In the genomic region with DNA sequence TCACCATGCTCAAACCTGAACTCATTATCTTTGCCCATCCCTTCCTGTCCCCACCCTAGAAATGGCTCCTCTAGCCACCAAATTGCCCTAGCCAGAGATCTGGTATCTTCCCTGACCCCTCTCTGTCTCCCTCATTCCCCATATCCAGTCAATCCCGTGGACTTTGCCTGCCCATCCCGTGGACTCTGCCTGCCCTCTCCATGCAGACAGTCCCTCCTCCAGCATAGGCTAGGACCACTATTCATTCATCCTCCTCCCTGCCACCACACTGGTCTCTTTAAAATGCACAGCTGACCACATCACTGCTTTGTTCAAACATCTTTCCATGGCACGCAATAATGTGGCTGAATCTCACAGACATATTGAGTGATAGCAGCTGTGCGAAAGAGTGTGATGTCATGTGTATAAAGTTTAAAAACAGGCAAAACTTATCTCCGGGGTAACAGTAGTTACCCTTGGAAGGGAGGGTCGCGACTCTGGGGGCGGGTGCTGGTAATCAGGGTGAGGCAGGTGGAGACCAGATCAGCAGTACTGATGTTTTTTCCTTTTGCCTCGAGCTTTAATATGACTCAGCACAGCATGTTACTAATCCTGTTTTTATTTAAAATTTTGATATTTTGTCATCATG, we compare ENCODE assay signal across 9 cellular contexts. TPM values are rescaled to one million over a fixed set of nuclear protein-coding genes. Genes with fewer than 3 reads are reported as not detected.
DNase-seq lines count a peak whose midpoint lies in the region; ATAC-seq, FAIRE-seq and TF ChIP-seq lines count a peak whose summit lies in the region.
"Had no signal": no experiment of that assay in that cellular context is flagged by ENCODE, and none has a peak within 500 bp of the region (broad histone marks: within the 10 kb centered on the region; RNA-seq: fewer than 3 reads in every experiment).

No MANE protein-coding gene starts in this region.

- H4K20me1 ChIP-seq in HepG2 (ENCODE audit: insufficient read depth, low read length), result no peaks in the 10 kb centered on the region

- TF ChIP-seq EP300 in HepG2 (IDR thresholded peaks at IDR 0.05; ENCODE audit: low read depth in 2 of 2, low read length in 2 of 2), result no peak
- no peak for TF ChIP-seq EP300 in HepG2 (CRISPR knock-in tag; IDR thresholded peaks at IDR 0.05; ENCODE audit: borderline replicate concordance)

- H2AFZ ChIP-seq in HepG2 (ENCODE audit: low read length), result no peak overlapping the region

- H3K27me3 ChIP-seq in HepG2 (ENCODE audit: control insufficient read depth in 1 of 2, insufficient read depth in 2 of 2, low read length in 2 of 2) (no peaks in the 10 kb centered on the region; a peak in 1 of 5 replicates), right lobe of liver (no peaks in the 10 kb centered on the region), vagina (no peaks in the 10 kb centered on the region)

- H3K27me3 Mint-ChIP-seq in WTC11 (ENCODE audit: low read depth), result no peaks in the 10 kb centered on the region
- H3K27me3 Mint-ChIP-seq in natural killer cell treated with Interleukin-12 subunit alpha and Interleukin-12 subunit beta and Interleukin-15 and Interleukin-18, amount 100 ng/mL, for 72 hours, result peaks cover 12 to 14% of the 10 kb centered on the region in 2 donors
- H3K27me3 Mint-ChIP-seq: central memory CD8-positive, alpha-beta T cell had no signal

- TF ChIP-seq POLR2A in HepG2 (IDR thresholded peaks at IDR 0.05; ENCODE audit: insufficient read depth in 1 of 2, low read depth in 2 of 2, low read length in 2 of 2), result no peak
- no peak for TF ChIP-seq POLR2A in right lobe of liver (IDR thresholded peaks at IDR 0.05)
- no peak for TF ChIP-seq POLR2A in vagina (IDR thresholded peaks at IDR 0.05)

- peak overlapping the region; percentile 98 for H3K27ac Mint-ChIP-seq in WTC11
- H3K27ac Mint-ChIP-seq in natural killer cell treated with Interleukin-12 subunit alpha and Interleukin-12 subunit beta and Interleukin-15 and Interleukin-18, amount 100 ng/mL, for 72 hours, result no peak overlapping the region

- H3K36me3 ChIP-seq in HepG2 (replicated peaks in 1 of 2; ENCODE audit: control insufficient read depth in 1 of 2, insufficient read depth in 2 of 2, low read length in 2 of 2) (no peaks in the 10 kb centered on the region), right lobe of liver (no peaks in the 10 kb centered on the region), vagina (no peaks in the 10 kb centered on the region)

- H3K9me3 ChIP-seq in HepG2 (ENCODE audit: low read length) (no peaks in the 10 kb centered on the region), right lobe of liver (no peaks in the 10 kb centered on the region), vagina (no peaks in the 10 kb centered on the region)

- H3K36me3 Mint-ChIP-seq in WTC11, result peaks cover 12% of the 10 kb centered on the region
- H3K36me3 Mint-ChIP-seq in natural killer cell treated with Interleukin-12 subunit alpha and Interleukin-12 subunit beta and Interleukin-15 and Interleukin-18, amount 100 ng/mL, for 72 hours, result no peaks in the 10 kb centered on the region

- H3K4me3 ChIP-seq in HepG2 (replicated peaks in 1 of 3; ENCODE audit: insufficient read depth in 1 of 3, low read depth in 2 of 3, low read length in 3 of 3) (peak overlapping the region; percentile 13 to 59 (median 31); a peak in 5 of 6 replicates), right lobe of liver (no peak overlapping the region), vagina (no peak overlapping the region)

- FAIRE-seq in HepG2 (lab: Jason Lieb, UNC), result no peak

- POLR2A ChIA-PET in HepG2 (lab: Yijun Ruan, JAX) (interaction anchor here (3.4 kb wide), 1 partner anchor 16 kb away, joined by 18 read pairs; no protein-coding TSS in a partner anchor), WTC11 (lab: Charles Lee) (interaction anchor here (2.6 to 3.0 kb wide), 2 partner anchors 11 to 45 kb away, joined by 12 to 37 read pairs; no protein-coding TSS in a partner anchor)

- intact Hi-C loops in HepG2 (cut with micrococcal nuclease; ENCODE audit: unreplicated experiment) (no loop called here), right lobe of liver (cut with DNase I) (no loop called here), vagina (cut with DNase I) (no loop called here)

- H3K79me2 ChIP-seq in HepG2 (ENCODE audit: insufficient read depth, low read length), result peaks cover 27% of the 10 kb centered on the region

- peak overlapping the region; percentile 93 for H3K4me2 ChIP-seq in HepG2 (ENCODE audit: low read depth, low read length)

- H3K9ac ChIP-seq in HepG2 (ENCODE audit: insufficient read depth, low read depth, low read length), result no peak overlapping the region

- CTCF ChIA-PET in HepG2 (lab: Yijun Ruan, JAX; ENCODE audit: low intra/inter-chr PET ratio, low total read pairs), result no interaction called here
- CTCF ChIA-PET in WTC11 (lab: Charles Lee), result interaction anchor here (1.1 to 2.6 kb wide), 4 partner anchors 13 to 117 kb away, joined by 3 to 21 read pairs (median 5); a partner anchor contains a TSS

- TF ChIP-seq RAD21 in HepG2 (CRISPR knock-in tag; IDR thresholded peaks at IDR 0.05), result no peak

- peak overlapping the region; percentile 52 for H3K4me3 Mint-ChIP-seq in WTC11
- no peak overlapping the region for H3K4me3 Mint-ChIP-seq in natural killer cell treated with Interleukin-12 subunit alpha and Interleukin-12 subunit beta and Interleukin-15 and Interleukin-18, amount 100 ng/mL, for 72 hours
- H3K4me3 Mint-ChIP-seq: central memory CD8-positive, alpha-beta T cell had no signal

- peaks cover 58% of the 10 kb centered on the region for H3K4me1 Mint-ChIP-seq in WTC11
- peaks cover 25 to 27% of the 10 kb centered on the region in 2 donors for H3K4me1 Mint-ChIP-seq in natural killer cell treated with Interleukin-12 subunit alpha and Interleukin-12 subunit beta and Interleukin-15 and Interleukin-18, amount 100 ng/mL, for 72 hours (ENCODE audit: low read depth in 2 of 2)

- DNase-seq in HepG2 (ENCODE audit: low spot score) (peak; percentile 46), right lobe of liver (no peak), WTC11 (ENCODE audit: low spot score) (no peak), hepatic stellate cell (ENCODE audit: low spot score) (peak; percentile 93), vagina (ENCODE audit: extremely low spot score in 2 of 2) (peak in 1 of 2 donors; percentile 49), NCI-H524 (lab: John Stamatoyannopoulos, UW) (no peak)
- DNase-seq in natural killer cell treated with Interleukin-12 subunit alpha and Interleukin-12 subunit beta and Interleukin-15 and Interleukin-18, amount 100 ng/mL, for 72 hours (ENCODE audit: low spot score), result no peak

- H3K9me3 Mint-ChIP-seq in WTC11, result no peaks in the 10 kb centered on the region
- no peaks in the 10 kb centered on the region for H3K9me3 Mint-ChIP-seq in natural killer cell treated with Interleukin-12 subunit alpha and Interleukin-12 subunit beta and Interleukin-15 and Interleukin-18, amount 100 ng/mL, for 72 hours
- H3K9me3 Mint-ChIP-seq: central memory CD8-positive, alpha-beta T cell had no signal

- no peak; the same call in 2 of the 3 replicates for ATAC-seq in HepG2
- no peak for ATAC-seq in right lobe of liver
- ATAC-seq in WTC11, result no peak
- no peak for ATAC-seq in GM19467 (IDR thresholded peaks at IDR 0.05; ENCODE audit: unreplicated experiment)
- no peak for ATAC-seq in natural killer cell treated with Interleukin-12 subunit alpha and Interleukin-12 subunit beta and Interleukin-15 and Interleukin-18, amount 100 ng/mL, for 72 hours

- H3K4me1 ChIP-seq in HepG2 (ENCODE audit: insufficient read depth, low read length) (peaks cover 57% of the 10 kb centered on the region), right lobe of liver (peaks cover 0 to 7% (median 0%) of the 10 kb centered on the region in 4 donors), vagina (peaks cover 47% of the 10 kb centered on the region)

- no TSS peak for BruUV-seq in HepG2 (replicated peaks; lab: Mats Ljungman, UMichigan)

- no peak for TF ChIP-seq CTCF in HepG2 (CRISPR knock-in tag; IDR thresholded peaks at IDR 0.05)
- no peak for TF ChIP-seq CTCF in right lobe of liver (IDR thresholded peaks at IDR 0.05)
- TF ChIP-seq CTCF in WTC11 (IDR thresholded peaks at IDR 0.05), result no peak
- TF ChIP-seq CTCF in vagina (IDR thresholded peaks at IDR 0.05), result no peak

- in situ Hi-C loops in HepG2 (cut with HindIII; ENCODE audit: extremely low pct_ligation_motif_present, low pct_unique_long_range_greater_than_20kb), result no loop called here

- 25% methylated on average over 9 of the region's 9 CpGs for WGBS in HepG2 (ENCODE audit: low lambda C conversion rate)
- WGBS in right lobe of liver (ENCODE audit: insufficient coverage, low coverage, low lambda C conversion rate, missing lambda C conversion rate), result 15% methylated on average over 9 of the region's 9 CpGs

- H3K27ac ChIP-seq in HepG2 (ENCODE audit: extremely low read length, insufficient read depth, low read length) (peak overlapping the region; percentile 12), right lobe of liver (no peak overlapping the region), vagina (peak overlapping the region; percentile 92)

RNA-seq across cellular contexts. Expression of a gene that starts 4.8 kb away (rescaled TPM):
- total RNA-seq in HepG2 (2016; rRNA removed; fragmentation: Illumina TruSeq; extraction: Trizol) (54.3 and 125 TPM in 2 replicates), right lobe of liver (10 to 100 TPM in 1 of 6 experiments, 1 to 10 TPM in 4, under 1 TPM in 1; 0.74 to 34.3 (median 5.8) TPM), WTC11 (2021) (215 to 415 TPM (median 396 TPM) in 3 replicates), vagina (286 TPM)
- total RNA-seq in HepG2 (2016; cell fraction: cytosol; rRNA removed; fragmentation: Illumina TruSeq; extraction: Trizol; ENCODE audit: low read depth), result 17.1 and 18.0 TPM in 2 replicates
- 44.3 and 121 TPM in 2 replicates for total RNA-seq in HepG2 (2016; cell fraction: insoluble cytoplasmic fraction; rRNA removed; fragmentation: Illumina TruSeq; extraction: Trizol)
- total RNA-seq in HepG2 (2016; cell fraction: membrane; rRNA removed; fragmentation: Illumina TruSeq; extraction: Trizol), result 38.1 and 44.0 TPM in 2 replicates
- 146 and 160 TPM in 2 replicates for total RNA-seq in HepG2 (2016; cell fraction: nucleus; rRNA removed; fragmentation: Illumina TruSeq; extraction: Trizol)
- polyA plus RNA-seq in HepG2 (2011; rRNA removed), result 315 and 423 TPM in 2 replicates
- polyA plus RNA-seq in HepG2 (2011; cell fraction: cytosol; rRNA removed), result 201 and 410 TPM in 2 replicates
- 305 and 663 TPM in 2 replicates for polyA plus RNA-seq in HepG2 (2011; cell fraction: nucleus; rRNA removed)
- polyA plus RNA-seq in HepG2 (2012), result 253 and 372 TPM in 2 replicates
- 10.8 and 11.3 TPM in 2 replicates for polyA plus RNA-seq in HepG2 (2016; cell fraction: cytosol; fragmentation: Illumina TruSeq; extraction: Trizol; ENCODE audit: low read depth)
- 47.5 and 58.0 TPM in 2 replicates for polyA plus RNA-seq in HepG2 (2016; cell fraction: insoluble cytoplasmic fraction; fragmentation: Illumina TruSeq; extraction: Trizol; ENCODE audit: low read depth)
- 20.7 and 24.0 TPM in 2 replicates for polyA plus RNA-seq in HepG2 (2016; cell fraction: membrane; fragmentation: Illumina TruSeq; extraction: Trizol; ENCODE audit: low read depth)
- polyA plus RNA-seq in HepG2 (2016; cell fraction: nucleus; fragmentation: Illumina TruSeq; extraction: Trizol; ENCODE audit: insufficient read depth, low read depth), result 232 and 245 TPM in 2 replicates
- 61.9 and 1,182 TPM in 2 replicates for polyA minus RNA-seq in HepG2 (2011; rRNA and poly(A)+ RNA removed; ENCODE audit: low replicate concordance)
- 204 and 374 TPM in 2 replicates for polyA minus RNA-seq in HepG2 (2011; cell fraction: cytosol; rRNA and poly(A)+ RNA removed)
- 146 and 207 TPM in 2 replicates for polyA minus RNA-seq in HepG2 (2011; cell fraction: nucleus; rRNA and poly(A)+ RNA removed)
- 100 to 1,000 TPM; 105 to 131 TPM for total RNA-seq in natural killer cell treated with Interleukin-12 subunit alpha and Interleukin-12 subunit beta and Interleukin-15 and Interleukin-18, amount 100 ng/mL, for 72 hours

Comparison
In these comparisons a context has a peak if more than half of its experiments do, and no peak if none do; other contexts are left out.
1. DNase-seq: peak in HepG2 (single experiment) and hepatic stellate cell (single experiment); none in right lobe of liver (0 of 3), WTC11 (single experiment), NCI-H524 (0 of 2) and natural killer cell treated with Interleukin-12 subunit alpha and Interleukin-12 subunit beta and Interleukin-15 and Interleukin-18, amount 100 ng/mL, for 72 hours (single experiment).
2. H3K27ac ChIP-seq: peak in HepG2 (single experiment) and vagina (single experiment); none in right lobe of liver (0 of 3).
3. H3K4me3 ChIP-seq: peak in HepG2 (3 of 3); none in right lobe of liver (0 of 3) and vagina (0 of 2).